ENCODE assay signal across 25 cellular contexts in genomic region chr2:41942278-41942677, GRCh38.
"Had no signal": no experiment of that assay in that cellular context is flagged by ENCODE, and none has a peak within 500 bp of the region (broad histone marks: within the 10 kb centered on the region; RNA-seq: fewer than 3 reads in every experiment).

No MANE protein-coding gene starts in this region.

- DNase-seq: activated CD4-positive, alpha-beta T cell treated with anti-CD3 and anti-CD28 coated beads for 4 hours; activated CD8-positive, alpha-beta memory T cell treated with anti-CD3 and anti-CD28 coated beads, Interleukin-2, amount 50 U/mL, for 4 hours; activated CD8-positive, alpha-beta T cell treated with anti-CD3 and anti-CD28 coated beads for 36 hours; activated gamma-delta T cell treated with Interleukin-2 at 50 U/mL for 16 hours; activated naive CD4-positive, alpha-beta T cell treated with anti-CD3 and anti-CD28 coated beads, Interleukin-2, amount 50 U/mL, for 16 hours; activated naive CD8-positive, alpha-beta T cell treated with anti-CD3 and anti-CD28 coated beads, Interleukin-2, amount 10 ng/mL, durations not matched to agents 7 days and 5 days; activated T-cell treated with anti-CD3 and anti-CD28 coated beads, Interleukin-2, amount 50 U/mL, for 72 hours; adrenal gland; anterior cingulate cortex; NCI-H1092; NCI-H1417; NCI-H1930; NCI-H2171; NCI-H2227 treated with DMSO at 0.1 percent for 48 hours; NCI-H446 treated with DMSO at 0.1 percent for 48 hours; NCI-H526 treated with DMSO at 0.1 percent for 48 hours; Right ventricle myocardium superior; RPMI8226; SJCRH30 had no signal

- H3K36me3 ChIP-seq: adrenal gland, breast epithelium, SJCRH30 had no signal

- ATAC-seq: activated CD4-positive, CD25-positive, alpha-beta regulatory T cell treated with anti-CD3 and anti-CD28 coated beads, Interleukin-2, amount 50 U/mL, for 24 hours; activated CD8-positive, alpha-beta T cell treated with anti-CD3 and anti-CD28 coated beads for 36 hours; activated T-cell treated with anti-CD3 and anti-CD28 coated beads, Interleukin-2, amount 50 U/mL, for 72 hours had no signal

- H3K4me1 Mint-ChIP-seq: activated naive CD8-positive, alpha-beta T cell treated with anti-CD3 and anti-CD28 coated beads, Interleukin-2, amount 10 ng/mL, durations not matched to agents 7 days and 5 days; IgD-negative memory B cell had no signal

- H3K4me1 ChIP-seq: adrenal gland, breast epithelium had no signal

- H3K27ac ChIP-seq: adrenal gland, KMS-11, SJCRH30 had no signal

- H3K27ac Mint-ChIP-seq: activated CD8-positive, alpha-beta T cell treated with anti-CD3 and anti-CD28 coated beads for 36 hours; activated naive CD8-positive, alpha-beta T cell treated with anti-CD3 and anti-CD28 coated beads, Interleukin-2, amount 10 ng/mL, durations not matched to agents 7 days and 5 days; activated T-cell treated with anti-CD3 and anti-CD28 coated beads, Interleukin-2, amount 50 U/mL, for 72 hours; activated T-helper 2 cell treated with anti-CD3 and anti-CD28 coated beads, Interferon-gamma antibody, Interleukin-2, Interleukin-4, amounts not matched to agents 10 μg/mL and 5 μg/mL and 100 μg/mL, durations not matched to agents 14 hours and 24 hours and 36 hours; T-helper 1 cell treated with Interleukin-12 subunit alpha and Interleukin-12 subunit beta and Interleukin-4 antibody, amounts not matched to agents 30 μg/mL and 1 μg/mL, for 36 hours had no signal

- H3K9me3 Mint-ChIP-seq: activated CD8-positive, alpha-beta T cell treated with anti-CD3 and anti-CD28 coated beads for 36 hours; activated naive CD8-positive, alpha-beta T cell treated with anti-CD3 and anti-CD28 coated beads, Interleukin-2, amount 10 ng/mL, durations not matched to agents 7 days and 5 days; activated T-cell treated with anti-CD3 and anti-CD28 coated beads, Interleukin-2, amount 50 U/mL, for 72 hours; activated T-helper 2 cell treated with anti-CD3 and anti-CD28 coated beads, Interferon-gamma antibody, Interleukin-2, Interleukin-4, amounts not matched to agents 10 μg/mL and 5 μg/mL and 100 μg/mL, durations not matched to agents 14 hours and 24 hours and 36 hours; T-helper 1 cell treated with Interleukin-12 subunit alpha and Interleukin-12 subunit beta and Interleukin-4 antibody, amounts not matched to agents 30 μg/mL and 1 μg/mL, for 36 hours had no signal

- H3K36me3 Mint-ChIP-seq: activated naive CD8-positive, alpha-beta T cell treated with anti-CD3 and anti-CD28 coated beads, Interleukin-2, amount 10 ng/mL, durations not matched to agents 7 days and 5 days; IgD-negative memory B cell had no signal

- H3K9ac ChIP-seq: KMS-11 had no signal

- H3K9me3 ChIP-seq: adrenal gland, breast epithelium had no signal

- H3K4me2 ChIP-seq: KMS-11 had no signal

- H3K4me3 ChIP-seq: adrenal gland, breast epithelium, SJCRH30 had no signal

- H3K4me3 Mint-ChIP-seq: activated CD8-positive, alpha-beta T cell treated with anti-CD3 and anti-CD28 coated beads for 36 hours; activated naive CD8-positive, alpha-beta T cell treated with anti-CD3 and anti-CD28 coated beads, Interleukin-2, amount 10 ng/mL, durations not matched to agents 7 days and 5 days; activated T-cell treated with anti-CD3 and anti-CD28 coated beads, Interleukin-2, amount 50 U/mL, for 72 hours; IgD-negative memory B cell; T-helper 1 cell treated with Interleukin-12 subunit alpha and Interleukin-12 subunit beta and Interleukin-4 antibody, amounts not matched to agents 30 μg/mL and 1 μg/mL, for 36 hours had no signal

- H3K27me3 ChIP-seq: adrenal gland, breast epithelium, SJCRH30 had no signal
